In the genomic region with DNA sequence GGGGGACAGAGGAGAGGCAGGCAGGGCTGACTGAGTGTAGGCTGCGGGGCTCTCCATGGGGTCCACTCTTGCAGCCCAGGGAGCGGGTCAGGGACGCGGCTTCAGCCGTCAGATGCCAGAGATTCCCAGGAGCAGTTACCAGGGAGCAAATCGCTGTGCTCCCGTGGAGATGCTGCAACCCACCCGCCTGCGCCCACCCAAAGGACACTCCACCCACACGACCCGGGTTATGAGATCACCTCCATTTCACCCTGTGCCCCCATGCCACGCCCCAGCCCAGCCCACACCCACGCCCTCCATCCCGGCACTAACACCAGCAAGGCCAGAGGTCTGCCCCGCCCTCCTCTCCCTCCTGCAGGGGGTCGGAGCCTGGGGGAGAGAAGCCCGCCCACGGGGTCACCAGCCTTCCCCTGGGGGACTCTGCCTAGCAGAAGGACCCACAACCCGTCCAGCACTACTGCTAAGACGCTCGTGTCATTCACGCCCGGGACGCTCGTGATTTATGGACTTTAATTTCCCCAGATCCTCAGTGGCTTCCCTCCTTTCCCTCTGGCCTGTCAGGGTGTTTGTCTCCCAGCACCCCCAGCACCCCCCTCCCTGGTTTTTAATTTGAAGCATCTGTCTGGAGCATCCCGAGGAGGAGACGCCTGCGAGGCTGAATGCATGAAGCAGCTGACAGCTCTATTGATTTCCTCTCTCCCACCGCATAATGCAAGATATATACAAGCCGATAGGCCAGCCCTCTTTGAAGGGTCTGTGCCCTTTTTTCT, we compare ENCODE assay signal across 1 cellular context.
TF ChIP-seq lines count a peak whose summit lies in the region.

No MANE protein-coding gene starts in this region.

TF ChIP-seq in HEK293, 187 proteins besides CTCF, POLR2A, EP300 and RAD21 (continued from another document):
- 0 out of 2 replicates have a peak, but pooled peaks have one; percentile 11 for TF ChIP-seq SP2 (tag by site-specific recombination; IDR thresholded peaks at IDR 0.05)
- peak; percentile 99 for TF ChIP-seq EGR2 (tag by site-specific recombination; IDR thresholded peaks at IDR 0.05; ENCODE audit: low read depth)
- peak; percentile 64 for TF ChIP-seq KLF9 (tag by site-specific recombination; IDR thresholded peaks at IDR 0.05; ENCODE audit: low read depth)
- peak; percentile 99 for TF ChIP-seq ZFHX2 (tag by site-specific recombination; conservative IDR thresholded peaks at IDR 0.05)
- TF ChIP-seq, protein P1, sequence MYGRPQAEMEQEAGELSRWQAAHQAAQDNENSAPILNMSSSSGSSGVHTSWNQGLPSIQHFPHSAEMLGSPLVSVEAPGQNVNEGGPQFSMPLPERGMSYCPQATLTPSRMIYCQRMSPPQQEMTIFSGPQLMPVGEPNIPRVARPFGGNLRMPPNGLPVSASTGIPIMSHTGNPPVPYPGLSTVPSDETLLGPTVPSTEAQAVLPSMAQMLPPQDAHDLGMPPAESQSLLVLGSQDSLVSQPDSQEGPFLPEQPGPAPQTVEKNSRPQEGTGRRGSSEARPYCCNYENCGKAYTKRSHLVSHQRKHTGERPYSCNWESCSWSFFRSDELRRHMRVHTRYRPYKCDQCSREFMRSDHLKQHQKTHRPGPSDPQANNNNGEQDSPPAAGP (tag by site-specific recombination; IDR thresholded peaks at IDR 0.05) = peak; percentile 78
- TF ChIP-seq BCL11A (tag by site-specific recombination; IDR thresholded peaks at IDR 0.05; ENCODE audit: low read depth) = no peak
TF ChIP-seq in HEK293: peak in this region for 11.
